8 cellular contexts compared by ENCODE assay signal in the genomic region with DNA sequence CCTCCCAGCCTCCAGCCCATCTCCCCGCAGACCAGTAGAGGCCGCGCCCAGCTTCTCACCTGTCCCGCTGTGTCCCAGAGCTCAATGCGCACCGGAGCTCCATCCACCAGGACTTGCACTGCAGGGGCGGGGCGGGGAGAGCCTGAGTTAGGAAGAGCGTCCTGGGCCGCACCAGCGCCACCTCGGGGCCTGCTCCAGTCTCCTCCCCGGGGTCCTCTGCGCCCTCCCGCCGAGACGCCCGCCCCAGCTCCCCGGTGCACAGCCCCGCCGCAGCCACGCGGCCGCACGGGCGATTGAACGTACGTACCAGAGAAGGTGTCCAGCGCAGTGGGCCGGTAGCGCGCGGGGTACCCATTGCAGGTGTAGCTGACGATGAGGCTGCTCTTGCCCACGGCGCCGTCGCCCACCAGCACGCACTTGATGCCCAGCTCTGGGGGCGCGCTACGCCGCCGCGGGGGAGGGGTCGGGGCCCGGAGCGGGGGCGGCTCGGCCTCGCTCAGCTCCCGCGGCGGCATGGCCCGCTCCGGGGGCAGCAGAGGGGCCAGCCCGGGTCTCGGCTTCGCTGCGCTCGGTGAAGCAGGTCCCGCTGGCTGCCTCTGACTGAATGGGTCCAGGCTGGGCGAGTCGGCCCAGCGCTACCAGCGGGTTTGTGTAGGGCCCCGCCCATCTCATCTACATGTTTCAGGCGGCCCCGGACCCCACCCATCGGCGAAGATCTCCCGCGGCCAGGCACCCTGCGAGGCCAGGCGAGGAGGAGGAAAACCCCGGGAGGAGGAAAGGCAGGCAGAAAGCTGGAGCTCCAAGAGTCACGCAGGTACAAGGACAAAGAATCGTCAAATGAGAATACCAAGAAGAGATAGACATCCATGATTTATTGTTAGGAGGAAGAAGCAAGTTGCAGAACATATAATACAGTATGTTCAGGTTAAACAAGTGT. TPM values are rescaled to one million over a fixed set of nuclear protein-coding genes. Genes with fewer than 3 reads are reported as not detected.
DNase-seq lines count a peak whose midpoint lies in the region; ATAC-seq and TF ChIP-seq lines count a peak whose summit lies in the region.

A gene with protein sequence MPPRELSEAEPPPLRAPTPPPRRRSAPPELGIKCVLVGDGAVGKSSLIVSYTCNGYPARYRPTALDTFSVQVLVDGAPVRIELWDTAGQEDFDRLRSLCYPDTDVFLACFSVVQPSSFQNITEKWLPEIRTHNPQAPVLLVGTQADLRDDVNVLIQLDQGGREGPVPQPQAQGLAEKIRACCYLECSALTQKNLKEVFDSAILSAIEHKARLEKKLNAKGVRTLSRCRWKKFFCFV (minus strand): TSS at position 610 of the 937 bp plus-strand sequence. CDS start 95 bp downstream, at position 515.

- H3K27me3 Mint-ChIP-seq in Caco-2 (ENCODE audit: insufficient read depth, unreplicated experiment), result no peaks in the 10 kb centered on the region

- DNase-seq in Caco-2 (peak; percentile 90 to 92), RPMI7951 (ENCODE audit: low read depth) (peak; percentile 53), left cardiac atrium (peak; percentile 66), retinal pigment epithelial cell (ENCODE audit: low read depth) (no peak), T1000 (lab: John Stamatoyannopoulos, UW) (no peak)
- DNase-seq in activated naive CD4-positive, alpha-beta T cell treated with anti-CD3 and anti-CD28 coated beads, Interleukin-2, amount 50 U/mL, for 16 hours, result peak; percentile 53

- peak within 1 kb of the TSS; percentile 68 for H3K4me3 Mint-ChIP-seq in Caco-2 (ENCODE audit: unreplicated experiment)

- no peaks in the 10 kb centered on the region for H3K9me3 ChIP-seq in Caco-2

- TF ChIP-seq RAD21 in Ishikawa (IDR thresholded peaks at IDR 0.05; ENCODE audit: low read depth), result peak; percentile 28; the same call in 1 of the 2 replicates

- BruUV-seq in Caco-2 (replicated peaks; lab: Mats Ljungman, UMichigan), result TSS peak; percentile 22

- intact Hi-C loops in Caco-2 (cut with micrococcal nuclease; ENCODE audit: unreplicated experiment), result loop anchor here (1.0 kb wide), 1 partner anchor 20 kb away; a partner anchor contains a TSS
- intact Hi-C loops in left cardiac atrium (cut with DNase I), result no loop called here

- no peaks in the 10 kb centered on the region for H3K27me3 ChIP-seq in Caco-2 (replicated peaks; ENCODE audit: control insufficient read depth, insufficient read depth, low read length)

- H3K27ac Mint-ChIP-seq in Caco-2 (ENCODE audit: unreplicated experiment), result peak within 1 kb of the TSS; percentile 64

- H3K9me3 Mint-ChIP-seq in Caco-2 (ENCODE audit: unreplicated experiment), result no peaks in the 10 kb centered on the region

- no peaks in the 10 kb centered on the region for H3K36me3 Mint-ChIP-seq in Caco-2 (ENCODE audit: insufficient read depth, unreplicated experiment)

- H3K4me1 ChIP-seq in Caco-2, result peaks cover 15% of the 10 kb centered on the region

- peaks cover 8% of the 10 kb centered on the region for H3K4me1 Mint-ChIP-seq in Caco-2 (ENCODE audit: low read depth, unreplicated experiment)

- no peaks in the 10 kb centered on the region for H3K36me3 ChIP-seq in Caco-2 (ENCODE audit: control insufficient read depth, insufficient read depth, low read length)

- peak in 1 of 2 experiments; percentile 59 for TF ChIP-seq CTCF in Caco-2 (IDR thresholded peaks at IDR 0.05; ENCODE audit: insufficient read depth in 1 of 2, low read depth in 1 of 2, low read length in 1 of 2, severe bottlenecking in 1 of 2, unreplicated experiment in 1 of 2)
- peak; percentile 44 for TF ChIP-seq CTCF in retinal pigment epithelial cell (conservative IDR thresholded peaks at IDR 0.05; ENCODE audit: low read depth, low read length)

- POLR2A ChIA-PET in Caco-2 (lab: Charles Lee), result interaction anchor here (0.6 to 1.7 kb wide), 17 partner anchors 12 to 309 kb away, joined by 3 to 17 read pairs (median 4); a partner anchor contains a TSS

- TF ChIP-seq EP300 in Ishikawa (IDR thresholded peaks at IDR 0.05; ENCODE audit: borderline replicate concordance), result no peak

- CTCF ChIA-PET in Caco-2 (lab: Charles Lee), result interaction anchor here (0.6 to 6.8 kb wide), 21 partner anchors 10 to 242 kb away, joined by 3 to 133 read pairs (median 6); a partner anchor contains a TSS

- H3K4me3 ChIP-seq in Caco-2 (ENCODE audit: low read depth, low read length) (peak within 1 kb of the TSS; percentile 88), retinal pigment epithelial cell (ENCODE audit: low read length) (peak within 1 kb of the TSS; percentile 48)

- ATAC-seq in GM19468 (IDR thresholded peaks at IDR 0.05; ENCODE audit: extremely low read depth, unreplicated experiment), result peak; percentile 35
- peak; percentile 86 to 95 for ATAC-seq in left cardiac atrium

TF ChIP-seq in Ishikawa, 13 proteins besides CTCF, POLR2A, EP300 and RAD21:
- TF ChIP-seq TAF1 (IDR thresholded peaks at IDR 0.05; ENCODE audit: low read depth), result peak; percentile 69; the same call in 1 of the 2 replicates
- TF ChIP-seq, protein P1, sequence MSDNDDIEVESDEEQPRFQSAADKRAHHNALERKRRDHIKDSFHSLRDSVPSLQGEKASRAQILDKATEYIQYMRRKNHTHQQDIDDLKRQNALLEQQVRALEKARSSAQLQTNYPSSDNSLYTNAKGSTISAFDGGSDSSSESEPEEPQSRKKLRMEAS (IDR thresholded peaks at IDR 0.05), result peak; percentile 79
- TF ChIP-seq YY1 (IDR thresholded peaks at IDR 0.05; ENCODE audit: low read depth), result no peak; the same call in 1 of the 2 replicates
- no peak for TF ChIP-seq TEAD4 (IDR thresholded peaks at IDR 0.05)
- TF ChIP-seq CREB1 (IDR thresholded peaks at IDR 0.05; ENCODE audit: low read depth), result no peak
- peak; percentile 28 for TF ChIP-seq TCF12 (IDR thresholded peaks at IDR 0.05; ENCODE audit: low read depth)
- TF ChIP-seq ZBTB7A (IDR thresholded peaks at IDR 0.05; ENCODE audit: low read depth), result peak; percentile 74
TF ChIP-seq in Ishikawa: peak in this region for 4.

RNA-seq across cellular contexts. Expression of the gene that starts here (rescaled TPM):
- total RNA-seq in Caco-2 (2022), result 3.2 and 4.4 TPM in 2 replicates
- total RNA-seq in RPMI7951 (2014; rRNA removed; shearing (Covaris generic)), result 0.12 and 0.20 TPM in 2 replicates
- not detected for total RNA-seq in left cardiac atrium

Comparison
In these comparisons a context has a peak if more than half of its experiments do, and no peak if none do; other contexts are left out.
1. Peak in DNase-seq in RPMI7951; RNA of the gene not detected or under 1 TPM.
2. Peak in DNase-seq and ATAC-seq in left cardiac atrium; RNA of the gene not detected or under 1 TPM.
3. DNase-seq: peak in Caco-2 (2 of 2) and activated naive CD4-positive, alpha-beta T cell treated with anti-CD3 and anti-CD28 coated beads, Interleukin-2, amount 50 U/mL, for 16 hours (single experiment); none in retinal pigment epithelial cell (single experiment) and T1000 (single experiment).